ENCODE assay signal across 10 cellular contexts in genomic region chr22:25148149-25148691, GRCh38. TPM values are rescaled to one million over a fixed set of nuclear protein-coding genes. Genes with fewer than 3 reads are reported as not detected.
DNase-seq lines count a peak whose midpoint lies in the region; ATAC-seq and TF ChIP-seq lines count a peak whose summit lies in the region.
"Had no signal": no experiment of that assay in that cellular context is flagged by ENCODE, and none has a peak within 500 bp of the region (broad histone marks: within the 10 kb centered on the region; RNA-seq: fewer than 3 reads in every experiment).

No MANE protein-coding gene starts in this region.

- in situ Hi-C loops in mammary epithelial cell (cut with MboI; ENCODE audit: low sequenced_read_pairs in 2 of 2), result no loop called here

- H3K9me3 ChIP-seq in mammary epithelial cell (replicated peaks; ENCODE audit: insufficient read depth, low read length) (no peaks in the 10 kb centered on the region), upper lobe of right lung (no peaks in the 10 kb centered on the region)

- H3K27ac Mint-ChIP-seq in MCF 10A (ENCODE audit: low read depth, unreplicated experiment), result peak overlapping the region; percentile 91

- H3K79me2 ChIP-seq in mammary epithelial cell (ENCODE audit: insufficient read depth, low read length), result peaks cover 10% of the 10 kb centered on the region

- BruUV-seq in MCF 10A (replicated peaks; lab: Mats Ljungman, UMichigan) (no TSS peak), mammary epithelial cell (replicated peaks; lab: Mats Ljungman, UMichigan) (no TSS peak)

- no peaks in the 10 kb centered on the region for H3K27me3 Mint-ChIP-seq in MCF 10A (ENCODE audit: insufficient read depth, unreplicated experiment)

- H3K36me3 ChIP-seq in mammary epithelial cell (ENCODE audit: insufficient read depth, low read length) (no peaks in the 10 kb centered on the region), upper lobe of right lung (no peaks in the 10 kb centered on the region)

- H3K27me3 ChIP-seq in mammary epithelial cell (ENCODE audit: insufficient read depth, low read length) (no peaks in the 10 kb centered on the region), foreskin keratinocyte (no peaks in the 10 kb centered on the region), upper lobe of right lung (no peaks in the 10 kb centered on the region)

- intact Hi-C loops in MCF 10A (cut with micrococcal nuclease), result no loop called here
- intact Hi-C loops in mammary epithelial cell (cut with micrococcal nuclease), result no loop called here
- intact Hi-C loops in upper lobe of right lung (cut with DNase I), result no loop called here

- H2AFZ ChIP-seq in mammary epithelial cell (ENCODE audit: low read depth, low read length), result no peak overlapping the region

- CTCF ChIA-PET in MCF 10A (lab: Yijun Ruan, JAX) (interaction anchor here (0.5 to 1.4 kb wide), 4 partner anchors 9 to 37 kb away, joined by 3 to 6 read pairs (median 4); no protein-coding TSS in a partner anchor), mammary epithelial cell (lab: Charles Lee; ENCODE audit: low non-redundant PET) (interaction anchor here (0.5 kb wide), 1 partner anchor 53 kb away, joined by 3 read pairs; no protein-coding TSS in a partner anchor)

- TF ChIP-seq CTCF in MCF 10A (IDR thresholded peaks at IDR 0.05; ENCODE audit: unreplicated experiment) (no peak), mammary epithelial cell (conservative IDR thresholded peaks at IDR 0.05 in 1 of 2, IDR thresholded peaks at IDR 0.05 in 1 of 2; ENCODE audit: extremely low read depth in 1 of 2, insufficient read depth in 1 of 2, low read depth in 1 of 2, low read length in 2 of 2) (no peak), foreskin keratinocyte (conservative IDR thresholded peaks at IDR 0.05) (no peak), upper lobe of right lung (IDR thresholded peaks at IDR 0.05) (no peak)

- 9% methylated on average over 3 of the region's 4 CpGs for WGBS in mammary epithelial cell (ENCODE audit: low coverage, missing lambda C conversion rate)

- H3K4me3 Mint-ChIP-seq in MCF 10A (ENCODE audit: unreplicated experiment), result peak overlapping the region; percentile 2

- H3K9ac ChIP-seq in mammary epithelial cell (ENCODE audit: insufficient read depth, low read length), result no peak overlapping the region

- no peaks in the 10 kb centered on the region for H4K20me1 ChIP-seq in mammary epithelial cell (ENCODE audit: insufficient read depth, low read length)

- dilution Hi-C loops in mammary epithelial cell (cut with HindIII; ENCODE audit: low sequenced_read_pairs), result no loop called here

- DNase-seq in MCF 10A (ENCODE audit: unreplicated experiment), result peak; percentile 43
- DNase-seq in mammary epithelial cell, result no peak
- no peak for DNase-seq in foreskin keratinocyte
- DNase-seq in mucosa of gallbladder (ENCODE audit: low spot score), result peak; percentile 86
- no peak for DNase-seq in upper lobe of right lung
- no peak for DNase-seq in middle frontal gyrus (ENCODE audit: extremely low spot score, low spot score)
- DNase-seq in stimulated activated CD4-positive, alpha-beta T cell treated with anti-CD3 and anti-CD28 coated beads, Interleukin-4, amount 100 ng/mL, for 24 hours, result no peak
- no peak for DNase-seq in NCI-H526 (lab: John Stamatoyannopoulos, UW)
- DNase-seq: head of caudate nucleus had no signal

- ATAC-seq in foreskin keratinocyte (peak; percentile 26), upper lobe of right lung (peak; percentile 71)

- no peak overlapping the region for H3K27ac ChIP-seq in mammary epithelial cell (ENCODE audit: insufficient read depth, low read depth, low read length)
- H3K27ac ChIP-seq in foreskin keratinocyte, result no peak overlapping the region
- no peak overlapping the region for H3K27ac ChIP-seq in upper lobe of right lung

- H3K4me3 ChIP-seq in mammary epithelial cell (replicated peaks in 1 of 3; ENCODE audit: insufficient read depth in 1 of 3, low read depth in 2 of 3, low read length in 3 of 3) (no peak overlapping the region), upper lobe of right lung (no peak overlapping the region)

- H3K9me3 Mint-ChIP-seq in MCF 10A (ENCODE audit: unreplicated experiment), result no peaks in the 10 kb centered on the region

- peaks cover 21% of the 10 kb centered on the region for H3K4me1 Mint-ChIP-seq in MCF 10A (ENCODE audit: insufficient read depth, unreplicated experiment)

- H3K4me1 ChIP-seq in mammary epithelial cell (ENCODE audit: insufficient read depth, low read length) (no peaks in the 10 kb centered on the region), foreskin keratinocyte (no peaks in the 10 kb centered on the region), upper lobe of right lung (peaks cover 18% of the 10 kb centered on the region)

- POLR2A ChIA-PET in MCF 10A (lab: Yijun Ruan, JAX), result interaction anchor here (0.8 to 1.9 kb wide), 8 partner anchors 9 to 36 kb away, joined by 3 to 13 read pairs (median 3); no protein-coding TSS in a partner anchor

- peaks cover 21% of the 10 kb centered on the region for H3K36me3 Mint-ChIP-seq in MCF 10A (ENCODE audit: insufficient read depth, unreplicated experiment)

- H3K4me2 ChIP-seq in mammary epithelial cell (ENCODE audit: insufficient read depth, low read depth, low read length), result no peak overlapping the region

RNA-seq across cellular contexts. Expression of gene CRYBB3, which starts 51.4 kb away (rescaled TPM):
- total RNA-seq in MCF 10A (2022) (0.61 and 0.76 TPM in 2 replicates), mammary epithelial cell (not detected), foreskin keratinocyte (not detected in 2 replicates), mucosa of gallbladder (1.4 TPM), upper lobe of right lung (0.72 TPM)
- polyA plus RNA-seq in mammary epithelial cell (0.09 TPM), foreskin keratinocyte (0.30 and 0.31 TPM in 2 replicates)
- polyA minus RNA-seq in mammary epithelial cell, result not detected
- total RNA-seq: osteocyte had no signal

Comparison
In these comparisons a context has a peak if more than half of its experiments do, and no peak if none do; other contexts are left out.
1. DNase-seq: peak in MCF 10A (single experiment) and mucosa of gallbladder (single experiment); none in mammary epithelial cell (single experiment), foreskin keratinocyte (0 of 2), upper lobe of right lung (single experiment), middle frontal gyrus (single experiment), stimulated activated CD4-positive, alpha-beta T cell treated with anti-CD3 and anti-CD28 coated beads, Interleukin-4, amount 100 ng/mL, for 24 hours (single experiment) and NCI-H526 (0 of 2).